1 cellular context compared by ENCODE assay signal in genomic region chr16:84613408-84614071, GRCh38.
TF ChIP-seq lines count a peak whose summit lies in the region.

No MANE protein-coding gene starts in this region.

TF ChIP-seq in K562, 482 proteins besides CTCF, POLR2A, EP300 and RAD21 (continued from another document):
- TF ChIP-seq SMC3 (conservative IDR thresholded peaks at IDR 0.05; ENCODE audit: insufficient read depth, low read depth, low read length) = no peak
- no peak for TF ChIP-seq ZNF140 (CRISPR knock-in tag; IDR thresholded peaks at IDR 0.05)
- 0 out of 2 replicates have a peak, but pooled peaks have one; percentile 28 for TF ChIP-seq ZNF511 (CRISPR knock-in tag; IDR thresholded peaks at IDR 0.05)
- TF ChIP-seq ELF4 (CRISPR knock-in tag; IDR thresholded peaks at IDR 0.05) = no peak
- no peak for TF ChIP-seq THAP7 (CRISPR knock-in tag; IDR thresholded peaks at IDR 0.05)
- TF ChIP-seq TAL1 (IDR thresholded peaks at IDR 0.05) = no peak
- no peak for TF ChIP-seq NFATC3 (IDR thresholded peaks at IDR 0.05)
- no peak for TF ChIP-seq ZNF780A (CRISPR knock-in tag; IDR thresholded peaks at IDR 0.05)
- peak; percentile 82 for TF ChIP-seq ZFP36 (IDR thresholded peaks at IDR 0.05; ENCODE audit: low read depth, low read length, partially characterized antibody)
- TF ChIP-seq CEBPG (CRISPR knock-in tag; IDR thresholded peaks at IDR 0.05) = no peak
- TF ChIP-seq CEBPG (tag; conservative IDR thresholded peaks at IDR 0.05 in 1 of 2, IDR thresholded peaks at IDR 0.05 in 1 of 2) = no peak
- TF ChIP-seq DIDO1 (tag; IDR thresholded peaks at IDR 0.05; ENCODE audit: low read depth) = no peak
- no peak for TF ChIP-seq ERF (CRISPR knock-in tag; IDR thresholded peaks at IDR 0.05)
- TF ChIP-seq RHOXF2B (CRISPR knock-in tag; conservative IDR thresholded peaks at IDR 0.05) = no peak
- no peak for TF ChIP-seq MYC (IDR thresholded peaks at IDR 0.05; ENCODE audit: low read depth, low read length)
- no peak for TF ChIP-seq MYC (CRISPR knock-in tag; IDR thresholded peaks at IDR 0.05; ENCODE audit: borderline replicate concordance, low read depth)
- TF ChIP-seq FOXP4 (CRISPR knock-in tag; IDR thresholded peaks at IDR 0.05; ENCODE audit: borderline replicate concordance) = no peak
- TF ChIP-seq ZNF431 (CRISPR knock-in tag; IDR thresholded peaks at IDR 0.05) = no peak
- no peak for TF ChIP-seq SRSF9 (IDR thresholded peaks at IDR 0.05; ENCODE audit: borderline replicate concordance, low read depth, low read length)
- TF ChIP-seq ZNF146 (CRISPR knock-in tag; IDR thresholded peaks at IDR 0.05; ENCODE audit: unreplicated experiment) = no peak
- no peak for TF ChIP-seq ELK3 (CRISPR knock-in tag; IDR thresholded peaks at IDR 0.05)
- no peak for TF ChIP-seq ZNF280B (CRISPR knock-in tag; IDR thresholded peaks at IDR 0.05)
- no peak for TF ChIP-seq TCFL5 (CRISPR knock-in tag; conservative IDR thresholded peaks at IDR 0.05)
- TF ChIP-seq ZNF586 (CRISPR knock-in tag; conservative IDR thresholded peaks at IDR 0.05) = no peak
- peak; percentile 85 for TF ChIP-seq SMARCA5 (IDR thresholded peaks at IDR 0.05)
- no peak for TF ChIP-seq DMBX1 (CRISPR knock-in tag; IDR thresholded peaks at IDR 0.05; ENCODE audit: borderline replicate concordance)
- no peak for TF ChIP-seq POLR2AphosphoS2 (IDR thresholded peaks at IDR 0.05; ENCODE audit: low read length)
- no peak for TF ChIP-seq HMGXB4 (CRISPR knock-in tag; IDR thresholded peaks at IDR 0.05)
- TF ChIP-seq EZH2 (IDR thresholded peaks at IDR 0.05; ENCODE audit: borderline replicate concordance, low read depth, low read length) = no peak
